Comparison of ENCODE assay signal across 14 cellular contexts in the genomic region with DNA sequence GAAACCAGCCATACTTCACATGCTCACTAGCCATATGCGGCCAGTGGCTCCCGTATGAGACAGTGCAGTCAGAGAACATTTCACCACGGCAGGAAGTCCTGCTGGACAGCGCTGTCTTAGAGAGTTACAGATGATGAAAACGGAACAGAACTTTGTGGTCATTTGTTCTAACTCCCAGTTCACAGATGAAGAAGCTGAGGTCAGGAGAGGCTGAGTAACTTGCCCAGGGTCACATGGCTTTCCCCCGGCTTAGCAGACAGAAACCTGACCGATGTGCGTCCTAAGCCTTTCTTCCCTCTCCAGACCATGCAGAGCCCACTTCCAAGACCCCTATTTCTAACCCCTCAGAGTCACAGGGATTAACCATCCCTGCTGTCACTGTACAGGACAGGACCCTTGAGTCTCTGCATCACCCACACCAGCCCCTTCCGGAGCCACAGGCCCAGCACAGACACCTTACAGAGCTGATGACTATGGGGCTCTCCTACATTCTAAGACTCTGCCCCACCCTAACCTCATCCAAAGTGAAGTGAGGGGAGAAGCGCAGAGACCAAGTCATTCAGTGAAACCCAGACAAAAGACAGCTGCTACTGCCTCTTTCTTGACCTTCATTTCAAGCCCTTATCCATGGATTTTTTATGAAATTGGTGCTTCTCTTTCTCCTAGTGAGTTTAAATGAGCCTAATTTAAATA.
A peak's percentile ranks its signal among the peaks of the same experiment; 100 is the strongest.
DNase-seq lines count a peak whose midpoint lies in the region; ATAC-seq and TF ChIP-seq lines count a peak whose summit lies in the region.
"Had no signal": no experiment of that assay in that cellular context is flagged by ENCODE, and none has a peak within 500 bp of the region (broad histone marks: within the 10 kb centered on the region; RNA-seq: fewer than 3 reads in every experiment).

No MANE protein-coding gene starts in this region.

- no peak for TF ChIP-seq CTCF in endothelial cell (IDR thresholded peaks at IDR 0.05; ENCODE audit: unreplicated experiment)

- H3K36me3 Mint-ChIP-seq in activated naive CD8-positive, alpha-beta T cell treated with anti-CD3 and anti-CD28 coated beads, Interleukin-2, amount 50 U/mL, for 24 hours (ENCODE audit: low read depth): no peaks in the 10 kb centered on the region
- no peaks in the 10 kb centered on the region for H3K36me3 Mint-ChIP-seq in endothelial cell (ENCODE audit: low read depth, unreplicated experiment)

- DNase-seq in activated naive CD8-positive, alpha-beta T cell treated with anti-CD3 and anti-CD28 coated beads, Interleukin-2, amount 50 U/mL, for 24 hours: peak; percentile 7
- DNase-seq in endothelial cell (ENCODE audit: low spot score) (no peak), SIG-M5 (lab: John Stamatoyannopoulos, UW) (no peak), NCI-H524 treated with DMSO at 0.1 percent for 48 hours (lab: John Stamatoyannopoulos, UW) (no peak), NCI-H2196 (lab: John Stamatoyannopoulos, UW; ENCODE audit: unreplicated experiment) (no peak)
- DNase-seq: activated CD4-positive, CD25-positive, alpha-beta regulatory T cell; effector CD4-positive, alpha-beta T cell; GF-D8; lower lobe of right lung; NCI-H1694 treated with DMSO at 0.1 percent for 48 hours; stimulated activated CD4-positive, alpha-beta T cell treated with anti-CD3 and anti-CD28 coated beads, Interleukin-4, amount 100 ng/mL, for 4 hours had no signal

- H3K4me1 Mint-ChIP-seq in activated naive CD8-positive, alpha-beta T cell treated with anti-CD3 and anti-CD28 coated beads, Interleukin-2, amount 50 U/mL, for 24 hours: peaks cover 46% of the 10 kb centered on the region
- no peaks in the 10 kb centered on the region for H3K4me1 Mint-ChIP-seq in endothelial cell (ENCODE audit: unreplicated experiment)

- peak overlapping the region; percentile 56 for H3K4me3 Mint-ChIP-seq in activated naive CD8-positive, alpha-beta T cell treated with anti-CD3 and anti-CD28 coated beads, Interleukin-2, amount 50 U/mL, for 24 hours
- no peak overlapping the region for H3K4me3 Mint-ChIP-seq in endothelial cell (ENCODE audit: unreplicated experiment)

- H3K27me3 Mint-ChIP-seq in activated naive CD8-positive, alpha-beta T cell treated with anti-CD3 and anti-CD28 coated beads, Interleukin-2, amount 50 U/mL, for 24 hours: peaks cover 20% of the 10 kb centered on the region
- H3K27me3 Mint-ChIP-seq in endothelial cell (ENCODE audit: unreplicated experiment): peaks cover 2% of the 10 kb centered on the region

- ATAC-seq in GM18511 (IDR thresholded peaks at IDR 0.05; ENCODE audit: unreplicated experiment) (peak; percentile 53), GM21526 (IDR thresholded peaks at IDR 0.05; ENCODE audit: low FRiP score, unreplicated experiment) (peak; percentile 80), HG03378 (IDR thresholded peaks at IDR 0.05; ENCODE audit: unreplicated experiment) (peak; percentile 76)
- peak; percentile 58 for ATAC-seq in activated naive CD8-positive, alpha-beta T cell treated with anti-CD3 and anti-CD28 coated beads, Interleukin-2, amount 50 U/mL, for 24 hours

- peak overlapping the region; percentile 84 for H3K27ac Mint-ChIP-seq in activated naive CD8-positive, alpha-beta T cell treated with anti-CD3 and anti-CD28 coated beads, Interleukin-2, amount 50 U/mL, for 24 hours
- H3K27ac Mint-ChIP-seq in endothelial cell (ENCODE audit: unreplicated experiment): no peak overlapping the region

- no peaks in the 10 kb centered on the region for H3K9me3 Mint-ChIP-seq in activated naive CD8-positive, alpha-beta T cell treated with anti-CD3 and anti-CD28 coated beads, Interleukin-2, amount 50 U/mL, for 24 hours
- H3K9me3 Mint-ChIP-seq in endothelial cell (ENCODE audit: unreplicated experiment): no peaks in the 10 kb centered on the region
